ENCODE assay signal across 18 cellular contexts in the genomic region with DNA sequence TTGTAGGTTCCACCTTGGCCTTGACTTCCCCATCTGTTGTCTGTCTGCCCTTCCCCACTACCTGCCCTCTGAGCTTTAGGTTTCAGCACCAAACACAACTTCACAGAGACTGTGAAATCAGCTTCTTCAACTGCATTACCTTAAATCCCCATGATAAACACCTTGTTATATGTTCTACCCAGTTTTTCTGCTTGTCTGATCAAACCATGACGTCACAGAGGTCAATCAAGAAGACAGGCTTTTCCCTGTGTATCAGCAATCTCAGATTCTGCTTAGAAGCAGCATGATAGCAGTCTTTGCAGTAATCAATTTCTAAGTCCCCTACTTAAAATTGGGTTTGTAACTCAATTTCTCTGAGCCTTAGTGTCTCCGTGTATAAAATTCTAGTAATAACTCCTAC.
DNase-seq lines count a peak whose midpoint lies in the region; ATAC-seq, FAIRE-seq and TF ChIP-seq lines count a peak whose summit lies in the region.
"Had no signal": no experiment of that assay in that cellular context is flagged by ENCODE, and none has a peak within 500 bp of the region (broad histone marks: within the 10 kb centered on the region; RNA-seq: fewer than 3 reads in every experiment).

No MANE protein-coding gene starts in this region.

- H3K9ac ChIP-seq in mammary epithelial cell (ENCODE audit: insufficient read depth, low read length), result no peak overlapping the region

- no peak overlapping the region for H3K4me3 ChIP-seq in mammary epithelial cell (replicated peaks in 1 of 3; ENCODE audit: insufficient read depth in 1 of 3, low read depth in 2 of 3, low read length in 3 of 3)
- H3K4me3 ChIP-seq: GM23338 had no signal

- H3K9me3 ChIP-seq in mammary epithelial cell (replicated peaks; ENCODE audit: insufficient read depth, low read length), result no peaks in the 10 kb centered on the region

- peaks cover 11% of the 10 kb centered on the region for H3K4me1 Mint-ChIP-seq in MCF 10A (ENCODE audit: insufficient read depth, unreplicated experiment)
- H3K4me1 Mint-ChIP-seq in dendritic cell treated with granulocyte-macrophage colony-stimulating factor and Interleukin-4, amounts not matched to agents 40 ng/mL and 50 ng/mL, for 4 days (ENCODE audit: low read depth), result peaks cover 23% of the 10 kb centered on the region
- H3K4me1 Mint-ChIP-seq: GM23338 had no signal

- H3K79me2 ChIP-seq in mammary epithelial cell (ENCODE audit: insufficient read depth, low read length), result no peaks in the 10 kb centered on the region

- TF ChIP-seq CTCF in mammary epithelial cell (conservative IDR thresholded peaks at IDR 0.05 in 1 of 2, IDR thresholded peaks at IDR 0.05 in 1 of 2; ENCODE audit: extremely low read depth in 1 of 2, insufficient read depth in 1 of 2, low read depth in 1 of 2, low read length in 2 of 2) (no peak), MCF 10A (IDR thresholded peaks at IDR 0.05; ENCODE audit: unreplicated experiment) (no peak)

- no peak for TF ChIP-seq POLR2A in H54 (IDR thresholded peaks at IDR 0.05; ENCODE audit: low read depth, low read length)

- 100% methylated on average over 2 of the region's 2 CpGs for WGBS in mammary epithelial cell (ENCODE audit: low coverage, missing lambda C conversion rate)

- H3K4me2 ChIP-seq in mammary epithelial cell (ENCODE audit: insufficient read depth, low read depth, low read length), result no peak overlapping the region
- H3K4me2 ChIP-seq: GM23338 had no signal

- ATAC-seq in HG03175 (IDR thresholded peaks at IDR 0.05; ENCODE audit: unreplicated experiment), result no peak
- ATAC-seq: GM23338 had no signal

- H3K27me3 Mint-ChIP-seq in MCF 10A (ENCODE audit: insufficient read depth, unreplicated experiment), result no peaks in the 10 kb centered on the region
- no peaks in the 10 kb centered on the region for H3K27me3 Mint-ChIP-seq in dendritic cell treated with granulocyte-macrophage colony-stimulating factor and Interleukin-4, amounts not matched to agents 40 ng/mL and 50 ng/mL, for 4 days

- in situ Hi-C loops in mammary epithelial cell (cut with MboI; ENCODE audit: low sequenced_read_pairs in 2 of 2), result no loop called here

- intact Hi-C loops in mammary epithelial cell (cut with micrococcal nuclease), result no loop called here
- intact Hi-C loops in MCF 10A (cut with micrococcal nuclease), result no loop called here
- intact Hi-C loops in dendritic cell treated with granulocyte-macrophage colony-stimulating factor and Interleukin-4, amounts not matched to agents 40 ng/mL and 50 ng/mL, for 4 days (cut with micrococcal nuclease), result loop anchor here (5.0 kb wide), 1 partner anchor 43 kb away; no protein-coding TSS in a partner anchor

- H3K4me1 ChIP-seq in mammary epithelial cell (ENCODE audit: insufficient read depth, low read length), result peaks cover 4% of the 10 kb centered on the region

- peak; percentile 33 for FAIRE-seq in H54 (lab: Jason Lieb, UNC)
- FAIRE-seq: GM12891, GM18507 had no signal

- H3K27me3 ChIP-seq in mammary epithelial cell (ENCODE audit: insufficient read depth, low read length), result no peaks in the 10 kb centered on the region

- DNase-seq in mammary epithelial cell (no peak), MCF 10A (ENCODE audit: unreplicated experiment) (no peak), H54 (ENCODE audit: insufficient read length, low spot score) (no peak), NCI-H1105 treated with DMSO at 0.1 percent for 48 hours (lab: John Stamatoyannopoulos, UW) (no peak)
- DNase-seq: 8988T; C1 segment of cervical spinal cord; Calu3; CD4-positive, alpha-beta memory T cell; COR-L47; DMS79 treated with DMSO at 0.1 percent for 48 hours; GF-D8; H7; HCEC 1CT had no signal

- H3K27ac Mint-ChIP-seq in MCF 10A (ENCODE audit: low read depth, unreplicated experiment), result no peak overlapping the region
- peak overlapping the region; percentile 45 for H3K27ac Mint-ChIP-seq in dendritic cell treated with granulocyte-macrophage colony-stimulating factor and Interleukin-4, amounts not matched to agents 40 ng/mL and 50 ng/mL, for 4 days
- H3K27ac Mint-ChIP-seq: CD4-positive, alpha-beta memory T cell; GM23338 had no signal

- no peak overlapping the region for H3K4me3 Mint-ChIP-seq in MCF 10A (ENCODE audit: unreplicated experiment)
- no peak overlapping the region for H3K4me3 Mint-ChIP-seq in dendritic cell treated with granulocyte-macrophage colony-stimulating factor and Interleukin-4, amounts not matched to agents 40 ng/mL and 50 ng/mL, for 4 days
- H3K4me3 Mint-ChIP-seq: CD4-positive, alpha-beta memory T cell; GM23338 had no signal

- no peaks in the 10 kb centered on the region for H4K20me1 ChIP-seq in mammary epithelial cell (ENCODE audit: insufficient read depth, low read length)

- POLR2A ChIA-PET in MCF 10A (lab: Yijun Ruan, JAX), result interaction anchor here (1.1 to 1.6 kb wide), 2 partner anchors 11 to 25 kb away, joined by 4 to 5 read pairs; no protein-coding TSS in a partner anchor

- H3K27ac ChIP-seq in mammary epithelial cell (ENCODE audit: insufficient read depth, low read depth, low read length), result no peak overlapping the region

- H3K36me3 ChIP-seq in mammary epithelial cell (ENCODE audit: insufficient read depth, low read length), result no peaks in the 10 kb centered on the region

- no TSS peak for BruUV-seq in mammary epithelial cell (replicated peaks; lab: Mats Ljungman, UMichigan)
- BruUV-seq in MCF 10A (replicated peaks; lab: Mats Ljungman, UMichigan), result no TSS peak

- peak overlapping the region; percentile 36 for H2AFZ ChIP-seq in mammary epithelial cell (ENCODE audit: low read depth, low read length)
- H2AFZ ChIP-seq: GM23338 had no signal

- dilution Hi-C loops in mammary epithelial cell (cut with HindIII; ENCODE audit: low sequenced_read_pairs), result no loop called here

- H3K9me3 Mint-ChIP-seq in MCF 10A (ENCODE audit: unreplicated experiment), result no peaks in the 10 kb centered on the region
- peaks cover 8% of the 10 kb centered on the region for H3K9me3 Mint-ChIP-seq in dendritic cell treated with granulocyte-macrophage colony-stimulating factor and Interleukin-4, amounts not matched to agents 40 ng/mL and 50 ng/mL, for 4 days

- CTCF ChIA-PET in mammary epithelial cell (lab: Charles Lee; ENCODE audit: low non-redundant PET) (no interaction called here), MCF 10A (lab: Yijun Ruan, JAX) (interaction anchor here (1.3 to 1.4 kb wide), 2 partner anchors 11 to 397 kb away, joined by 4 to 5 read pairs; no protein-coding TSS in a partner anchor)

- H3K36me3 Mint-ChIP-seq in MCF 10A (ENCODE audit: insufficient read depth, unreplicated experiment), result no peaks in the 10 kb centered on the region
- H3K36me3 Mint-ChIP-seq in dendritic cell treated with granulocyte-macrophage colony-stimulating factor and Interleukin-4, amounts not matched to agents 40 ng/mL and 50 ng/mL, for 4 days (ENCODE audit: low read depth), result no peaks in the 10 kb centered on the region
- H3K36me3 Mint-ChIP-seq: CD4-positive, alpha-beta memory T cell had no signal
